Comparison of ENCODE assay signal across 27 cellular contexts in the genomic region with DNA sequence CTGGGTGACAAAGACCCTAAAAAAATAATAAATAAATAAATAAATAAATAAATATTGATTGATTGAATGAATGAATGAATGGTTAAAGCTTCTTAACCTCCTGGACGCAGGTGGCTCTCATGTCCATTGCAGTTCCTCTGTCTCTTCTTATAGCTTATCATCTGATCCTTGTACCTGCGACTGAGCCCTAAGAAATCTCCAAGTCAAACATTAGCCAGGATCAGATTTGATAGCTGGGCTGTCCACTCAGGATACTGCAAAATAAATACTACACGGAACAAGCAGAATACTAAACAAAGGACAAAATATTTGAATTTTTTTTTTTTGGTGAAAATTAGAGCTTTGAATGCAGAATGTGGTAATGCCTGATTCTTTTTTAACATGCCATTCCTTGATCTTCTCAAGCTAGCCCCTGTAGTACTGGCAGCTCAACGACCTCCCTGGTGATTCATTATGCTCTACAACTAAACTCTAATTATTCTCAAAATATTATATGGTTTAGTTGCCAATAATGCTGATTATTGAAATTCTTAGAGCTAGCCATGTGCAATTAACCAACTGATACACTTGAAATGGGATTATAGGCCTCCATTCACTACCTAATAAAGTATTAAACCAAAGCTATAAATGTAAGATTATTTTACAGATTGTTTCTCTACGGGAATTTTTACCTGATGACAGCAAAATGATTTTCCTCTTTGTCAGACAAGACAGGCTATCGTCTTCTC. TPM values are rescaled to one million over a fixed set of nuclear protein-coding genes. Genes with fewer than 3 reads are reported as not detected.
"Had no signal": no experiment of that assay in that cellular context is flagged by ENCODE, and none has a peak within 500 bp of the region (broad histone marks: within the 10 kb centered on the region; RNA-seq: fewer than 3 reads in every experiment).

No MANE protein-coding gene starts in this region.

- H3K4me3 ChIP-seq: esophagus squamous epithelium, gastroesophageal sphincter had no signal

- H3K27ac ChIP-seq: epithelial cell of prostate, esophagus squamous epithelium, gastroesophageal sphincter had no signal

- FAIRE-seq: astrocyte had no signal

- H3K27me3 ChIP-seq: esophagus squamous epithelium, gastroesophageal sphincter had no signal

- H3K9me3 ChIP-seq: esophagus squamous epithelium, gastroesophageal sphincter had no signal

- H3K36me3 ChIP-seq: esophagus squamous epithelium, gastroesophageal sphincter had no signal

- DNase-seq: activated CD4-positive, alpha-beta memory T cell treated with anti-CD3 and anti-CD28 coated beads, Interleukin-2, amount 10 ng/mL, durations not matched to agents 7 days and 5 days; activated CD4-positive, alpha-beta T cell treated with anti-CD3 and anti-CD28 coated beads for 1 hour; activated CD4-positive, alpha-beta T cell treated with anti-CD3 and anti-CD28 coated beads for 4 hours; activated CD4-positive, alpha-beta T cell treated with anti-CD3 and anti-CD28 coated beads, Interleukin-2, amount 10 ng/mL, durations not matched to agents 7 days and 5 days; activated CD4-positive, alpha-beta T cell treated with anti-CD3 and anti-CD28 coated beads, Interleukin-2, amount 50 U/mL, for 4 hours; activated CD8-positive, alpha-beta memory T cell treated with anti-CD3 and anti-CD28 coated beads, Interleukin-2, amount 50 U/mL, for 48 hours; activated gamma-delta T cell; activated naive CD4-positive, alpha-beta T cell; activated naive CD4-positive, alpha-beta T cell treated with anti-CD3 and anti-CD28 coated beads, Interleukin-2, amount 10 ng/mL, durations not matched to agents 7 days and 5 days; activated naive CD8-positive, alpha-beta T cell treated with anti-CD3 and anti-CD28 coated beads, Interleukin-2, amount 10 ng/mL, durations not matched to agents 7 days and 5 days; activated T-cell treated with anti-CD3 and anti-CD28 coated beads for 4 hours; activated T-cell treated with anti-CD3 and anti-CD28 coated beads, Interleukin-2, amount 50 U/mL, for 24 hours; activated T-cell treated with anti-CD3 and anti-CD28 coated beads, Interleukin-2, amount 50 U/mL, for 72 hours; caudate nucleus; cortex of kidney; dermis blood vessel endothelial cell; effector CD4-positive, alpha-beta T cell; effector memory CD8-positive, alpha-beta T cell; esophagus squamous epithelium; foreskin melanocyte; T-helper 2 cell had no signal

- H3K4me1 ChIP-seq: esophagus squamous epithelium, gastroesophageal sphincter had no signal

- ATAC-seq: activated naive CD4-positive, alpha-beta T cell treated with anti-CD3 and anti-CD28 coated beads, Interleukin-2, amount 50 U/mL, for 72 hours; activated T-cell treated with anti-CD3 and anti-CD28 coated beads, Interleukin-2, amount 50 U/mL, for 72 hours; effector memory CD8-positive, alpha-beta T cell; gastroesophageal sphincter had no signal

RNA-seq across cellular contexts. Expression of a gene that starts 37.4 kb away (rescaled TPM):
- total RNA-seq: activated CD4-positive, alpha-beta memory T cell treated with anti-CD3 and anti-CD28 coated beads, Interleukin-2, amount 10 ng/mL, durations not matched to agents 7 days and 5 days; activated CD4-positive, alpha-beta T cell treated with anti-CD3 and anti-CD28 coated beads, Interleukin-2, amount 10 ng/mL, durations not matched to agents 7 days and 5 days; activated naive CD4-positive, alpha-beta T cell treated with anti-CD3 and anti-CD28 coated beads, Interleukin-2, amount 50 U/mL, for 72 hours; activated naive CD8-positive, alpha-beta T cell treated with anti-CD3 and anti-CD28 coated beads, Interleukin-2, amount 10 ng/mL, durations not matched to agents 7 days and 5 days; activated T-cell treated with anti-CD3 and anti-CD28 coated beads, Interleukin-2, amount 50 U/mL, for 72 hours; fibroblast of villous mesenchyme; T-helper 1 cell treated with Interleukin-12 subunit alpha and Interleukin-12 subunit beta and Interleukin-4 antibody, amounts not matched to agents 30 ng/mL and 1 ng/mL, for 36 hours had no signal
